ENCODE assay signal across 17 cellular contexts in genomic region chr7:39541493-39541892, GRCh38. TPM values are rescaled to one million over a fixed set of nuclear protein-coding genes. Genes with fewer than 3 reads are reported as not detected.
DNase-seq lines count a peak whose midpoint lies in the region; ATAC-seq, FAIRE-seq and TF ChIP-seq lines count a peak whose summit lies in the region.
"Had no signal": no experiment of that assay in that cellular context is flagged by ENCODE, and none has a peak within 500 bp of the region (broad histone marks: within the 10 kb centered on the region; RNA-seq: fewer than 3 reads in every experiment).

No MANE protein-coding gene starts in this region.

- no peaks in the 10 kb centered on the region for H3K9me3 ChIP-seq in HepG2 (ENCODE audit: low read length)
- no peaks in the 10 kb centered on the region for H3K9me3 ChIP-seq in right lobe of liver
- H3K9me3 ChIP-seq in esophagus muscularis mucosa = peaks cover 0 to 5% (median 0%) of the 10 kb centered on the region in 4 donors
- H3K9me3 ChIP-seq in parathyroid adenoma (ENCODE audit: control insufficient read depth, low read length) = no peaks in the 10 kb centered on the region
- H3K9me3 ChIP-seq in BE2C = no peaks in the 10 kb centered on the region

- H3K36me3 ChIP-seq in HepG2 (replicated peaks in 1 of 2; ENCODE audit: control insufficient read depth in 1 of 2, insufficient read depth in 2 of 2, low read length in 2 of 2) = no peaks in the 10 kb centered on the region
- no peaks in the 10 kb centered on the region for H3K36me3 ChIP-seq in right lobe of liver
- H3K36me3 ChIP-seq in esophagus muscularis mucosa = no peaks in the 10 kb centered on the region
- H3K36me3 ChIP-seq in parathyroid adenoma (ENCODE audit: control insufficient read depth, insufficient read depth, low read length) = no peaks in the 10 kb centered on the region
- H3K36me3 ChIP-seq in BE2C = no peaks in the 10 kb centered on the region

- in situ Hi-C loops in HepG2 (cut with HindIII; ENCODE audit: extremely low pct_ligation_motif_present, low pct_unique_long_range_greater_than_20kb) = no loop called here

- TF ChIP-seq EP300 in HepG2 (IDR thresholded peaks at IDR 0.05; ENCODE audit: low read depth in 2 of 2, low read length in 2 of 2) = no peak
- TF ChIP-seq EP300 in HepG2 (CRISPR knock-in tag; IDR thresholded peaks at IDR 0.05; ENCODE audit: borderline replicate concordance) = no peak
- no peak for TF ChIP-seq EP300 in esophagus muscularis mucosa (IDR thresholded peaks at IDR 0.05)

- no peak overlapping the region for H2AFZ ChIP-seq in HepG2 (ENCODE audit: low read length)
- peak overlapping the region; percentile 80 for H2AFZ ChIP-seq in parathyroid adenoma
- H2AFZ ChIP-seq: GM23338 had no signal

- TF ChIP-seq POLR2A in HepG2 (IDR thresholded peaks at IDR 0.05; ENCODE audit: insufficient read depth in 1 of 2, low read depth in 2 of 2, low read length in 2 of 2) (no peak), right lobe of liver (IDR thresholded peaks at IDR 0.05) (no peak), esophagus muscularis mucosa (IDR thresholded peaks at IDR 0.05; ENCODE audit: low read depth) (no peak)

- H3K27ac ChIP-seq in HepG2 (ENCODE audit: extremely low read length, insufficient read depth, low read length) (no peak overlapping the region), right lobe of liver (no peak overlapping the region), esophagus muscularis mucosa (replicated peaks in 1 of 4) (no peak overlapping the region), parathyroid adenoma (peak overlapping the region; percentile 68)

- no peak for TF ChIP-seq RAD21 in HepG2 (CRISPR knock-in tag; IDR thresholded peaks at IDR 0.05)

- H4K20me1 ChIP-seq in HepG2 (ENCODE audit: insufficient read depth, low read length) = no peaks in the 10 kb centered on the region

- no TSS peak for BruUV-seq in HepG2 (replicated peaks; lab: Mats Ljungman, UMichigan)

- POLR2A ChIA-PET in HepG2 (lab: Yijun Ruan, JAX) = no interaction called here

- H3K27me3 ChIP-seq in HepG2 (ENCODE audit: control insufficient read depth in 1 of 2, insufficient read depth in 2 of 2, low read length in 2 of 2) = no peaks in the 10 kb centered on the region
- no peaks in the 10 kb centered on the region for H3K27me3 ChIP-seq in right lobe of liver
- H3K27me3 ChIP-seq in esophagus muscularis mucosa = no peaks in the 10 kb centered on the region
- no peaks in the 10 kb centered on the region for H3K27me3 ChIP-seq in parathyroid adenoma (ENCODE audit: control insufficient read depth, insufficient read depth, low read length)
- peaks cover 6% of the 10 kb centered on the region; the same call in 1 of the 2 replicates for H3K27me3 ChIP-seq in BE2C

- CTCF ChIA-PET in HepG2 (lab: Yijun Ruan, JAX; ENCODE audit: low intra/inter-chr PET ratio, low total read pairs) = no interaction called here

- DNase-seq in HepG2 (ENCODE audit: low spot score) (no peak), right lobe of liver (no peak), esophagus muscularis mucosa (ENCODE audit: extremely low spot score) (peak; percentile 64), BE2C (no peak)
- DNase-seq: C1 segment of cervical spinal cord; CD4-positive, CD25-positive, alpha-beta regulatory T cell; CD8-positive, alpha-beta memory T cell; COR-L47; DMS153; DMS79; GDM1; HCEC 1CT had no signal

- TF ChIP-seq CTCF in HepG2 (CRISPR knock-in tag; IDR thresholded peaks at IDR 0.05) = no peak
- no peak for TF ChIP-seq CTCF in right lobe of liver (IDR thresholded peaks at IDR 0.05)
- TF ChIP-seq CTCF in esophagus muscularis mucosa (IDR thresholded peaks at IDR 0.05) = no peak
- TF ChIP-seq CTCF in parathyroid adenoma (IDR thresholded peaks at IDR 0.05) = no peak
- no peak for TF ChIP-seq CTCF in BE2C (IDR thresholded peaks at IDR 0.05; ENCODE audit: low read depth, low read length)

- 0 out of 3 replicates have a peak, but pooled peaks have one; percentile 14 for ATAC-seq in HepG2
- no peak for ATAC-seq in right lobe of liver
- no peak for ATAC-seq in HG03095 (IDR thresholded peaks at IDR 0.05; ENCODE audit: unreplicated experiment)
- ATAC-seq: GM23338 had no signal

- H3K9ac ChIP-seq in HepG2 (ENCODE audit: insufficient read depth, low read depth, low read length) = no peak overlapping the region
- H3K9ac ChIP-seq in parathyroid adenoma = no peak overlapping the region

- H3K79me2 ChIP-seq in HepG2 (ENCODE audit: insufficient read depth, low read length) (no peaks in the 10 kb centered on the region), parathyroid adenoma (no peaks in the 10 kb centered on the region)

- FAIRE-seq in HepG2 (lab: Jason Lieb, UNC) = no peak
- FAIRE-seq: GM12892, H54 had no signal

- H3K4me3 ChIP-seq in HepG2 (replicated peaks in 1 of 3; ENCODE audit: insufficient read depth in 1 of 3, low read depth in 2 of 3, low read length in 3 of 3) (no peak overlapping the region), right lobe of liver (no peak overlapping the region), esophagus muscularis mucosa (no peak overlapping the region), parathyroid adenoma (ENCODE audit: low read depth, low read length) (no peak overlapping the region), BE2C (ENCODE audit: low read depth, low read length) (no peak overlapping the region)
- H3K4me3 ChIP-seq: GM23338 had no signal

- H3K4me2 ChIP-seq in HepG2 (ENCODE audit: low read depth, low read length) (no peak overlapping the region), parathyroid adenoma (ENCODE audit: low read length) (no peak overlapping the region)
- H3K4me2 ChIP-seq: GM23338 had no signal

- 15% methylated on average over 3 of the region's 3 CpGs for WGBS in HepG2 (ENCODE audit: low lambda C conversion rate)
- WGBS in right lobe of liver (ENCODE audit: insufficient coverage, low coverage, low lambda C conversion rate, missing lambda C conversion rate) = 27% methylated on average over 3 of the region's 3 CpGs
- WGBS in esophagus muscularis mucosa = 20% methylated on average over 3 of the region's 3 CpGs

- H3K4me1 ChIP-seq in HepG2 (ENCODE audit: insufficient read depth, low read length) (peaks cover 33% of the 10 kb centered on the region), right lobe of liver (no peaks in the 10 kb centered on the region), esophagus muscularis mucosa (no peaks in the 10 kb centered on the region), parathyroid adenoma (peaks cover 17% of the 10 kb centered on the region), BE2C (no peaks in the 10 kb centered on the region)

- intact Hi-C loops in HepG2 (cut with micrococcal nuclease; ENCODE audit: unreplicated experiment) (no loop called here), right lobe of liver (cut with DNase I) (no loop called here), esophagus muscularis mucosa (cut with DNase I) (no loop called here)

TF ChIP-seq in HepG2, 621 proteins besides CTCF, POLR2A, EP300 and RAD21:
- TF ChIP-seq ZBTB38 (CRISPR knock-in tag; IDR thresholded peaks at IDR 0.05) = no peak
- no peak for TF ChIP-seq ZNF24 (IDR thresholded peaks at IDR 0.05)
- no peak for TF ChIP-seq ZHX1 (CRISPR knock-in tag; IDR thresholded peaks at IDR 0.05; ENCODE audit: low read depth)
- TF ChIP-seq GTF3A (CRISPR knock-in tag; conservative IDR thresholded peaks at IDR 0.05) = no peak

RNA-seq across cellular contexts. Expression of gene YAE1, which starts 24.7 kb away (rescaled TPM):
- 28.3 and 32.9 TPM in 2 replicates for total RNA-seq in HepG2 (2016; rRNA removed; fragmentation: Illumina TruSeq; extraction: Trizol)
- total RNA-seq in HepG2 (2016; cell fraction: cytosol; rRNA removed; fragmentation: Illumina TruSeq; extraction: Trizol; ENCODE audit: low read depth) = 12.5 and 12.7 TPM in 2 replicates
- 30.7 and 33.3 TPM in 2 replicates for total RNA-seq in HepG2 (2016; cell fraction: insoluble cytoplasmic fraction; rRNA removed; fragmentation: Illumina TruSeq; extraction: Trizol)
- total RNA-seq in HepG2 (2016; cell fraction: membrane; rRNA removed; fragmentation: Illumina TruSeq; extraction: Trizol) = 14.6 and 15.8 TPM in 2 replicates
- 30.1 and 33.7 TPM in 2 replicates for total RNA-seq in HepG2 (2016; cell fraction: nucleus; rRNA removed; fragmentation: Illumina TruSeq; extraction: Trizol)
- 16.8 and 18.7 TPM in 2 replicates for polyA plus RNA-seq in HepG2 (2011; rRNA removed)
- polyA plus RNA-seq in HepG2 (2011; cell fraction: cytosol; rRNA removed) = 8.3 and 14.2 TPM in 2 replicates
- polyA plus RNA-seq in HepG2 (2011; cell fraction: nucleus; rRNA removed) = 9.4 and 16.5 TPM in 2 replicates
- polyA plus RNA-seq in HepG2 (2012) = 18.1 and 23.0 TPM in 2 replicates
- 5.8 and 6.2 TPM in 2 replicates for polyA plus RNA-seq in HepG2 (2016; cell fraction: cytosol; fragmentation: Illumina TruSeq; extraction: Trizol; ENCODE audit: low read depth)
- 34.8 and 35.3 TPM in 2 replicates for polyA plus RNA-seq in HepG2 (2016; cell fraction: insoluble cytoplasmic fraction; fragmentation: Illumina TruSeq; extraction: Trizol; ENCODE audit: low read depth)
- polyA plus RNA-seq in HepG2 (2016; cell fraction: membrane; fragmentation: Illumina TruSeq; extraction: Trizol; ENCODE audit: low read depth) = 6.6 and 7.4 TPM in 2 replicates
- polyA plus RNA-seq in HepG2 (2016; cell fraction: nucleus; fragmentation: Illumina TruSeq; extraction: Trizol; ENCODE audit: insufficient read depth, low read depth) = 38.2 and 38.8 TPM in 2 replicates
- polyA minus RNA-seq in HepG2 (2011; rRNA and poly(A)+ RNA removed; ENCODE audit: low replicate concordance) = 3.7 and 5.4 TPM in 2 replicates
- polyA minus RNA-seq in HepG2 (2011; cell fraction: cytosol; rRNA and poly(A)+ RNA removed) = 6.5 and 12.1 TPM in 2 replicates
- 50.2 and 64.5 TPM in 2 replicates for polyA minus RNA-seq in HepG2 (2011; cell fraction: nucleus; rRNA and poly(A)+ RNA removed)
- 10 to 100 TPM in 1 of 6 experiments, 1 to 10 TPM in 5; 5.4 to 11.2 (median 7.4) TPM for total RNA-seq in right lobe of liver
- 10 to 100 TPM; 13.3 to 18.5 (median 17.0) TPM for total RNA-seq in esophagus muscularis mucosa
- polyA plus RNA-seq in BE2C (2012; ENCODE audit: insufficient read depth, insufficient read length, low read depth) = 52.8 TPM
